Comparison of ENCODE assay signal across 16 cellular contexts in genomic region chr1:109639841-109640184, GRCh38. TPM values are rescaled to one million over a fixed set of nuclear protein-coding genes. Genes with fewer than 3 reads are reported as not detected.
DNase-seq lines count a peak whose midpoint lies in the region; ATAC-seq and TF ChIP-seq lines count a peak whose summit lies in the region.
"Had no signal": no experiment of that assay in that cellular context is flagged by ENCODE, and none has a peak within 500 bp of the region (broad histone marks: within the 10 kb centered on the region; RNA-seq: fewer than 3 reads in every experiment).

No MANE protein-coding gene starts in this region.

- no peaks in the 10 kb centered on the region for H3K36me3 ChIP-seq in vagina
- H3K36me3 ChIP-seq: colonic mucosa had no signal

- no peak for DNase-seq in stimulated activated naive CD8-positive, alpha-beta T cell treated with anti-CD3 and anti-CD28 coated beads, Interleukin-15, amount 100 ng/mL, for 72 hours
- no peak for DNase-seq in stimulated activated naive CD8-positive, alpha-beta T cell treated with anti-CD3 and anti-CD28 coated beads, Interleukin-15, Interleukin-2, amounts not matched to agents 100 U/mL and 50 U/mL, for 24 hours
- DNase-seq in dedifferentiated amniotic fluid mesenchymal stem cell (ENCODE audit: extremely low spot score) (peak; percentile 10), vagina (ENCODE audit: extremely low spot score in 2 of 2) (peak; percentile 60 to 93), NCI-H345 treated with DMSO at 0.1 percent for 48 hours (lab: John Stamatoyannopoulos, UW; ENCODE audit: unreplicated experiment) (no peak)
- DNase-seq: activated gamma-delta T cell, NCI-H2081 treated with DMSO at 0.1 percent for 48 hours had no signal

- no peak overlapping the region for H3K27ac Mint-ChIP-seq in stimulated activated naive CD8-positive, alpha-beta T cell treated with anti-CD3 and anti-CD28 coated beads, Interleukin-15, amount 100 ng/mL, for 72 hours
- H3K27ac Mint-ChIP-seq: activated CD4-positive, alpha-beta memory T cell treated with anti-CD3 and anti-CD28 coated beads for 36 hours had no signal

- no peak for TF ChIP-seq POLR2A in vagina (IDR thresholded peaks at IDR 0.05)

- H3K27me3 Mint-ChIP-seq in stimulated activated naive CD8-positive, alpha-beta T cell treated with anti-CD3 and anti-CD28 coated beads, Interleukin-15, amount 100 ng/mL, for 72 hours: peaks cover 14% of the 10 kb centered on the region
- H3K27me3 Mint-ChIP-seq: activated CD4-positive, alpha-beta memory T cell treated with anti-CD3 and anti-CD28 coated beads for 36 hours had no signal

- no peaks in the 10 kb centered on the region for H3K9me3 Mint-ChIP-seq in stimulated activated naive CD8-positive, alpha-beta T cell treated with anti-CD3 and anti-CD28 coated beads, Interleukin-15, amount 100 ng/mL, for 72 hours
- H3K9me3 Mint-ChIP-seq: activated CD4-positive, alpha-beta memory T cell treated with anti-CD3 and anti-CD28 coated beads for 36 hours; naive thymus-derived CD8-positive, alpha-beta T cell had no signal

- no peaks in the 10 kb centered on the region for H3K27me3 ChIP-seq in vagina
- H3K27me3 ChIP-seq: colonic mucosa had no signal

- no peak overlapping the region for H3K27ac ChIP-seq in vagina
- H3K27ac ChIP-seq: colonic mucosa, epithelial cell of prostate had no signal

- no peak for TF ChIP-seq CTCF in vagina (IDR thresholded peaks at IDR 0.05)

- intact Hi-C loops in vagina (cut with DNase I): loop anchor here (5.0 to 10.0 kb wide), 3 partner anchors 93 to 345 kb away; partner anchors contain the start of genes AHCYL1 and GNAI3

- peaks cover 34% of the 10 kb centered on the region for H3K4me1 Mint-ChIP-seq in stimulated activated naive CD8-positive, alpha-beta T cell treated with anti-CD3 and anti-CD28 coated beads, Interleukin-15, amount 100 ng/mL, for 72 hours

- H3K4me3 ChIP-seq in vagina: no peak overlapping the region
- H3K4me3 ChIP-seq: colonic mucosa had no signal

- no peaks in the 10 kb centered on the region for H3K9me3 ChIP-seq in vagina
- H3K9me3 ChIP-seq: colonic mucosa had no signal

- H3K4me3 Mint-ChIP-seq in stimulated activated naive CD8-positive, alpha-beta T cell treated with anti-CD3 and anti-CD28 coated beads, Interleukin-15, amount 100 ng/mL, for 72 hours: no peak overlapping the region
- H3K4me3 Mint-ChIP-seq: activated CD4-positive, alpha-beta memory T cell treated with anti-CD3 and anti-CD28 coated beads for 36 hours; naive thymus-derived CD8-positive, alpha-beta T cell had no signal

- peaks cover 39% of the 10 kb centered on the region for H3K4me1 ChIP-seq in vagina

- ATAC-seq in stimulated activated naive CD8-positive, alpha-beta T cell treated with anti-CD3 and anti-CD28 coated beads, Interleukin-15, amount 100 ng/mL, for 72 hours: peak; percentile 2
- ATAC-seq in stimulated activated naive CD8-positive, alpha-beta T cell treated with anti-CD3 and anti-CD28 coated beads, Interleukin-15, Interleukin-2, amounts not matched to agents 100 U/mL and 50 U/mL, for 24 hours: no peak
- ATAC-seq in GM18517 (IDR thresholded peaks at IDR 0.05; ENCODE audit: unreplicated experiment): no peak

RNA-seq across cellular contexts. Expression of gene GSTM4, which starts 16.1 kb away (rescaled TPM):
- total RNA-seq in vagina: 36.1 TPM

RNA-seq across cellular contexts. Expression of gene AMPD2, which starts 20.2 kb away (rescaled TPM):
- 38.5 TPM for total RNA-seq in vagina

RNA-seq across cellular contexts. Expression of gene GNAT2, which starts 20.4 kb away (rescaled TPM):
- not detected for total RNA-seq in vagina
- total RNA-seq: astrocyte; G401; naive thymus-derived CD8-positive, alpha-beta T cell had no signal

RNA-seq across cellular contexts. Expression of gene GSTM2, which starts 28.0 kb away (rescaled TPM):
- 130 TPM for total RNA-seq in vagina

RNA-seq across cellular contexts. Expression of gene GSTM1, which starts 47.8 kb away (rescaled TPM):
- total RNA-seq in vagina: 156 TPM
- total RNA-seq: astrocyte, G401, lung microvascular endothelial cell, pulmonary artery endothelial cell had no signal

Comparison
In these comparisons a context has a peak if more than half of its experiments do, and no peak if none do; other contexts are left out.
1. DNase-seq: peak in dedifferentiated amniotic fluid mesenchymal stem cell (single experiment) and vagina (2 of 2); none in stimulated activated naive CD8-positive, alpha-beta T cell treated with anti-CD3 and anti-CD28 coated beads, Interleukin-15, amount 100 ng/mL, for 72 hours (0 of 2), stimulated activated naive CD8-positive, alpha-beta T cell treated with anti-CD3 and anti-CD28 coated beads, Interleukin-15, Interleukin-2, amounts not matched to agents 100 U/mL and 50 U/mL, for 24 hours (single experiment) and NCI-H345 treated with DMSO at 0.1 percent for 48 hours (single experiment).